ENCODE assay signal across 10 cellular contexts in genomic region chr6:35296931-35297330, GRCh38. TPM values are rescaled to one million over a fixed set of nuclear protein-coding genes. Genes with fewer than 3 reads are reported as not detected.
DNase-seq lines count a peak whose midpoint lies in the region; ATAC-seq and TF ChIP-seq lines count a peak whose summit lies in the region.
"Had no signal": no experiment of that assay in that cellular context is flagged by ENCODE, and none has a peak within 500 bp of the region (broad histone marks: within the 10 kb centered on the region; RNA-seq: fewer than 3 reads in every experiment).

No MANE protein-coding gene starts in this region.

- intact Hi-C loops in dendritic cell treated with granulocyte-macrophage colony-stimulating factor and Interleukin-4, amounts not matched to agents 40 ng/mL and 50 ng/mL, for 4 days (cut with micrococcal nuclease): loop anchor here (1.0 to 5.0 kb wide), 4 partner anchors 30 to 171 kb away; partner anchors contain the start of genes PPARD and RPL10A
- intact Hi-C loops in posterior vena cava (cut with DNase I): no loop called here

- H3K27me3 Mint-ChIP-seq in activated CD8-positive, alpha-beta memory T cell treated with anti-CD3 and anti-CD28 coated beads, Interleukin-2, amount 10 ng/mL, durations not matched to agents 7 days and 5 days: no peaks in the 10 kb centered on the region
- no peaks in the 10 kb centered on the region for H3K27me3 Mint-ChIP-seq in dendritic cell treated with granulocyte-macrophage colony-stimulating factor and Interleukin-4, amounts not matched to agents 40 ng/mL and 50 ng/mL, for 4 days

- peaks cover 3% of the 10 kb centered on the region for H3K4me1 ChIP-seq in NT2/D1 (ENCODE audit: insufficient read depth, insufficient read length)
- peaks cover 0 to 14% of the 10 kb centered on the region in 2 donors for H3K4me1 ChIP-seq in thoracic aorta (ENCODE audit: control insufficient read depth in 1 of 2, low read depth in 2 of 2)

- H3K27me3 ChIP-seq in NT2/D1 (ENCODE audit: insufficient read depth, insufficient read length) (no peaks in the 10 kb centered on the region), thoracic aorta (replicated peaks; ENCODE audit: insufficient read depth) (no peaks in the 10 kb centered on the region)
- H3K27me3 ChIP-seq: left lung had no signal

- no peak for TF ChIP-seq CTCF in thoracic aorta (IDR thresholded peaks at IDR 0.05)

- DNase-seq in activated CD8-positive, alpha-beta memory T cell treated with anti-CD3 and anti-CD28 coated beads, Interleukin-2, amount 10 ng/mL, durations not matched to agents 7 days and 5 days: no peak
- DNase-seq in activated CD8-positive, alpha-beta memory T cell treated with anti-CD3 and anti-CD28 coated beads, Interleukin-2, amount 50 U/mL, for 48 hours: no peak
- no peak for DNase-seq in NT2/D1 (ENCODE audit: low read depth, low spot score)
- DNase-seq in thoracic aorta (ENCODE audit: low spot score): no peak
- no peak for DNase-seq in posterior vena cava (ENCODE audit: low spot score)
- no peak for DNase-seq in globus pallidus (ENCODE audit: low spot score)
- DNase-seq: NCI-H1048 had no signal

- no peak overlapping the region for H3K4me3 Mint-ChIP-seq in activated CD8-positive, alpha-beta memory T cell treated with anti-CD3 and anti-CD28 coated beads, Interleukin-2, amount 10 ng/mL, durations not matched to agents 7 days and 5 days
- no peak overlapping the region for H3K4me3 Mint-ChIP-seq in dendritic cell treated with granulocyte-macrophage colony-stimulating factor and Interleukin-4, amounts not matched to agents 40 ng/mL and 50 ng/mL, for 4 days

- CTCF ChIA-PET in activated CD8-positive, alpha-beta memory T cell treated with anti-CD3 and anti-CD28 coated beads, Interleukin-2, amount 10 ng/mL, durations not matched to agents 7 days and 5 days (lab: Charles Lee): interaction anchor here (0.8 to 10.4 kb wide), 18 partner anchors 8 to 439 kb away, joined by 3 to 249 read pairs (median 12); partner anchors contain the start of genes ARMC12, FANCE, PPARD and RPL10A

- no peak for ATAC-seq in activated CD8-positive, alpha-beta memory T cell treated with anti-CD3 and anti-CD28 coated beads, Interleukin-2, amount 10 ng/mL, durations not matched to agents 7 days and 5 days
- ATAC-seq in thoracic aorta (ENCODE audit: insufficient number of reproducible peaks, low FRiP score, low read depth) (no peak), GM21529 (IDR thresholded peaks at IDR 0.05; ENCODE audit: unreplicated experiment) (no peak)

- H3K9me3 Mint-ChIP-seq in activated CD8-positive, alpha-beta memory T cell treated with anti-CD3 and anti-CD28 coated beads, Interleukin-2, amount 10 ng/mL, durations not matched to agents 7 days and 5 days (ENCODE audit: low read depth): no peaks in the 10 kb centered on the region
- H3K9me3 Mint-ChIP-seq in dendritic cell treated with granulocyte-macrophage colony-stimulating factor and Interleukin-4, amounts not matched to agents 40 ng/mL and 50 ng/mL, for 4 days: no peaks in the 10 kb centered on the region

- no peak overlapping the region for H3K4me3 ChIP-seq in NT2/D1 (ENCODE audit: insufficient read length, low read depth)
- no peak overlapping the region for H3K4me3 ChIP-seq in thoracic aorta

- peak overlapping the region; percentile 10 to 42 for H3K27ac ChIP-seq in thoracic aorta

- peak overlapping the region; percentile 50 for H3K9ac ChIP-seq in NT2/D1 (ENCODE audit: insufficient read length, low read depth)

- H3K27ac Mint-ChIP-seq in activated CD8-positive, alpha-beta memory T cell treated with anti-CD3 and anti-CD28 coated beads, Interleukin-2, amount 10 ng/mL, durations not matched to agents 7 days and 5 days: peak overlapping the region; percentile 92
- peak overlapping the region; percentile 78 for H3K27ac Mint-ChIP-seq in dendritic cell treated with granulocyte-macrophage colony-stimulating factor and Interleukin-4, amounts not matched to agents 40 ng/mL and 50 ng/mL, for 4 days

- no peaks in the 10 kb centered on the region for H3K9me3 ChIP-seq in NT2/D1 (ENCODE audit: insufficient read depth, low read length)
- H3K9me3 ChIP-seq in thoracic aorta: no peaks in the 10 kb centered on the region
- H3K9me3 ChIP-seq: left lung had no signal

- H3K36me3 ChIP-seq in NT2/D1 (ENCODE audit: insufficient read depth, insufficient read length, low read length): peaks cover 35% of the 10 kb centered on the region
- peaks cover 25% of the 10 kb centered on the region for H3K36me3 ChIP-seq in thoracic aorta

- peaks cover 25% of the 10 kb centered on the region for H3K36me3 Mint-ChIP-seq in activated CD8-positive, alpha-beta memory T cell treated with anti-CD3 and anti-CD28 coated beads, Interleukin-2, amount 10 ng/mL, durations not matched to agents 7 days and 5 days
- H3K36me3 Mint-ChIP-seq in dendritic cell treated with granulocyte-macrophage colony-stimulating factor and Interleukin-4, amounts not matched to agents 40 ng/mL and 50 ng/mL, for 4 days (ENCODE audit: low read depth): peaks cover 51% of the 10 kb centered on the region

- H3K4me1 Mint-ChIP-seq in activated CD8-positive, alpha-beta memory T cell treated with anti-CD3 and anti-CD28 coated beads, Interleukin-2, amount 10 ng/mL, durations not matched to agents 7 days and 5 days: peaks cover 45% of the 10 kb centered on the region
- H3K4me1 Mint-ChIP-seq in dendritic cell treated with granulocyte-macrophage colony-stimulating factor and Interleukin-4, amounts not matched to agents 40 ng/mL and 50 ng/mL, for 4 days (ENCODE audit: low read depth): peaks cover 50% of the 10 kb centered on the region

RNA-seq across cellular contexts. Expression of gene DEF6, which starts 0.7 kb away (rescaled TPM):
- total RNA-seq in activated CD8-positive, alpha-beta memory T cell treated with anti-CD3 and anti-CD28 coated beads, Interleukin-2, amount 10 ng/mL, durations not matched to agents 7 days and 5 days: 100 to 1,000 TPM; 153 to 194 TPM
- total RNA-seq in thoracic aorta (1 to 10 TPM; 7.6 to 9.1 TPM), posterior vena cava (1 to 10 TPM; 5.5 to 6.0 TPM)

RNA-seq across cellular contexts. Expression of gene ZNF76, which starts 37.4 kb away (rescaled TPM):
- total RNA-seq in activated CD8-positive, alpha-beta memory T cell treated with anti-CD3 and anti-CD28 coated beads, Interleukin-2, amount 10 ng/mL, durations not matched to agents 7 days and 5 days: 10 to 100 TPM; 55.0 to 61.8 TPM
- total RNA-seq in thoracic aorta (10 to 100 TPM; 46.8 to 47.0 TPM), posterior vena cava (10 to 100 TPM; 23.1 to 29.6 TPM)

RNA-seq across cellular contexts. Expression of gene PPARD, which starts 45.4 kb away (rescaled TPM):
- 10 to 100 TPM; 16.4 to 18.8 TPM for total RNA-seq in activated CD8-positive, alpha-beta memory T cell treated with anti-CD3 and anti-CD28 coated beads, Interleukin-2, amount 10 ng/mL, durations not matched to agents 7 days and 5 days
- total RNA-seq in thoracic aorta (10 to 100 TPM; 15.8 to 38.4 TPM), posterior vena cava (10 to 100 TPM; 16.3 to 19.8 TPM)

Comparison
In these comparisons a context has a peak if more than half of its experiments do, and no peak if none do; other contexts are left out.
1. RNA of gene DEF6, which starts 0.7 kb away (total RNA-seq): 153 to 194 TPM in activated CD8-positive, alpha-beta memory T cell treated with anti-CD3 and anti-CD28 coated beads, Interleukin-2, amount 10 ng/mL, durations not matched to agents 7 days and 5 days; 7.6 to 9.1 TPM in thoracic aorta and 5.5 to 6.0 TPM in posterior vena cava; every median in the first group is over 10 times any median in the second.